16 cellular contexts compared by ENCODE assay signal in the genomic region with DNA sequence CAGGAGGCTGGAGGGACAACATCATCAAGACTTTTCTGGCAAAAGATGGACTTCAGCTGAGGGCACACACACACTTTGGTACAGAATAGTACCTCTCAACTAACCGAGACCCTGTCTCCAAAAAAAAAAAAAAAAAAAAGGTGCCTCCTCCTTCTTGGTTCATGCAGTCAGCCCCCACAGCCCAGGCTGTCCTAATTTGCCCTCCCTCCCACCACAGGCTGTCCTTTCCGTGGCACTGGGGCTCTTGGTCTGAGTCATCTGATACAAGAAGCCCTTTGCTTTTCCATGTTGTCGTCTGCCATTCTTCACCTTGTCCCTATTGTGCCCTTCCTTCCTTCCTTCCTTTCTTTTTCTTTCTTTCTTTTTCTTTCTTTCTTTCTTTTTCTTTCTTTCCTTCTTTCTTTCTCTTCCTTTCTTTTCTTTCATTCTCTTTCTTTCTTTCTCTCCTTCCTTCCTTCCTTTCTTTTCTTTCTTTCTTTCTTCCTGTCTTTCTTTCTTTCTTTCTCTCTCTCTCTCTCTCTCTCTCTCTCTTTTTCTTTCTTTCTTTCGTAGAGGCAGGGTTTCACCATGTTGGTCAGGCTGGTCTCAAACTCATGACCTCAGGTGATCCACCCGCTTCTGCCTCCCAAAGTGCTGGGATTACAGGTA.
DNase-seq lines count a peak whose midpoint lies in the region; ATAC-seq and TF ChIP-seq lines count a peak whose summit lies in the region.
"Had no signal": no experiment of that assay in that cellular context is flagged by ENCODE, and none has a peak within 500 bp of the region (broad histone marks: within the 10 kb centered on the region; RNA-seq: fewer than 3 reads in every experiment).

No MANE protein-coding gene starts in this region.

- no peaks in the 10 kb centered on the region for H3K79me2 ChIP-seq in PC-9 (ENCODE audit: low read depth)

- BruUV-seq in PC-9 (replicated peaks; lab: Mats Ljungman, UMichigan), result no TSS peak

- no peaks in the 10 kb centered on the region for H3K9me2 ChIP-seq in PC-9 (ENCODE audit: insufficient read depth)

- no peaks in the 10 kb centered on the region for H4K20me1 ChIP-seq in PC-9 (ENCODE audit: insufficient read depth)

- H3K4me2 ChIP-seq in PC-9, result no peak overlapping the region

- no peak overlapping the region for H2AFZ ChIP-seq in PC-9

- no peaks in the 10 kb centered on the region for H3K4me1 ChIP-seq in PC-9 (replicated peaks; ENCODE audit: insufficient read depth)
- H3K4me1 ChIP-seq: right atrium auricular region, tibial artery had no signal

- no peaks in the 10 kb centered on the region for H3F3A ChIP-seq in PC-9 (ENCODE audit: insufficient read depth, low read depth)

- CTCF ChIA-PET in PC-9 (lab: Charles Lee), result no interaction called here

- peaks cover 70 to 74% of the 10 kb centered on the region in 2 donors for H3K4me1 Mint-ChIP-seq in natural killer cell treated with Interleukin-12 subunit alpha and Interleukin-12 subunit beta and Interleukin-15 and Interleukin-18, amount 100 ng/mL, for 72 hours (ENCODE audit: low read depth in 2 of 2)
- peaks cover 48 to 61% of the 10 kb centered on the region in 2 donors for H3K4me1 Mint-ChIP-seq in natural killer cell
- peaks cover 88% of the 10 kb centered on the region for H3K4me1 Mint-ChIP-seq in T-helper 1 cell treated with Interleukin-12 subunit alpha and Interleukin-12 subunit beta and Interleukin-4 antibody, amounts not matched to agents 30 μg/mL and 1 μg/mL, for 36 hours (ENCODE audit: low read depth)
- H3K4me1 Mint-ChIP-seq in activated naive CD8-positive, alpha-beta T cell treated with anti-CD3 and anti-CD28 coated beads, Interleukin-2, amount 10 ng/mL, durations not matched to agents 7 days and 5 days, result peaks cover 93% of the 10 kb centered on the region

- intact Hi-C loops in natural killer cell (cut with micrococcal nuclease), result loop anchor here (5.0 kb wide), 1 partner anchor 109 kb away; no protein-coding TSS in a partner anchor
- intact Hi-C loops in PC-9 (cut with micrococcal nuclease; ENCODE audit: unreplicated experiment), result loop anchor here (5.0 to 10.0 kb wide), 2 partner anchors 934 to 1216 kb away; no protein-coding TSS in a partner anchor

- no peaks in the 10 kb centered on the region for H3K36me3 Mint-ChIP-seq in natural killer cell treated with Interleukin-12 subunit alpha and Interleukin-12 subunit beta and Interleukin-15 and Interleukin-18, amount 100 ng/mL, for 72 hours
- H3K36me3 Mint-ChIP-seq in natural killer cell, result no peaks in the 10 kb centered on the region
- peaks cover 4% of the 10 kb centered on the region for H3K36me3 Mint-ChIP-seq in T-helper 1 cell treated with Interleukin-12 subunit alpha and Interleukin-12 subunit beta and Interleukin-4 antibody, amounts not matched to agents 30 μg/mL and 1 μg/mL, for 36 hours (ENCODE audit: low read depth)
- H3K36me3 Mint-ChIP-seq in activated naive CD8-positive, alpha-beta T cell treated with anti-CD3 and anti-CD28 coated beads, Interleukin-2, amount 10 ng/mL, durations not matched to agents 7 days and 5 days, result peaks cover 2% of the 10 kb centered on the region

- H3K9me3 ChIP-seq in PC-9 (ENCODE audit: insufficient read depth, low read depth), result no peaks in the 10 kb centered on the region
- H3K9me3 ChIP-seq: right atrium auricular region, tibial artery had no signal

- peak overlapping the region; percentile 73 to 91 for H3K27ac Mint-ChIP-seq in natural killer cell treated with Interleukin-12 subunit alpha and Interleukin-12 subunit beta and Interleukin-15 and Interleukin-18, amount 100 ng/mL, for 72 hours
- peak overlapping the region in 1 of 2 donors; percentile 51 for H3K27ac Mint-ChIP-seq in natural killer cell
- H3K27ac Mint-ChIP-seq in T-helper 1 cell treated with Interleukin-12 subunit alpha and Interleukin-12 subunit beta and Interleukin-4 antibody, amounts not matched to agents 30 μg/mL and 1 μg/mL, for 36 hours, result peak overlapping the region; percentile 89
- peak overlapping the region; percentile 96 for H3K27ac Mint-ChIP-seq in activated naive CD8-positive, alpha-beta T cell treated with anti-CD3 and anti-CD28 coated beads, Interleukin-2, amount 10 ng/mL, durations not matched to agents 7 days and 5 days

- TF ChIP-seq CTCF in natural killer cell (IDR thresholded peaks at IDR 0.05) (no peak), PC-9 (conservative IDR thresholded peaks at IDR 0.05) (no peak)

- peaks cover 86% of the 10 kb centered on the region for H3K27me3 ChIP-seq in PC-9 (ENCODE audit: insufficient read depth, low read depth)
- H3K27me3 ChIP-seq: right atrium auricular region had no signal

- no peak for DNase-seq in natural killer cell treated with Interleukin-12 subunit alpha and Interleukin-12 subunit beta and Interleukin-15 and Interleukin-18, amount 100 ng/mL, for 72 hours (ENCODE audit: low spot score)
- DNase-seq in natural killer cell (no peak), PC-9 (no peak)
- no peak for DNase-seq in activated naive CD8-positive, alpha-beta T cell treated with anti-CD3 and anti-CD28 coated beads, Interleukin-2, amount 10 ng/mL, durations not matched to agents 7 days and 5 days
- peak; percentile 74 for DNase-seq in stimulated activated naive CD8-positive, alpha-beta T cell treated with anti-CD3 and anti-CD28 coated beads, Interleukin-15, Interleukin-2, amounts not matched to agents 100 U/mL and 50 U/mL, for 24 hours
- DNase-seq: amygdala, DMS53, kidney glomerular epithelial cell, NCI-H187, NCI-H446 treated with DMSO at 0.1 percent for 48 hours, SHP77 treated with DMSO at 0.1 percent for 48 hours had no signal

- POLR2A ChIA-PET in activated naive CD8-positive, alpha-beta T cell treated with anti-CD3 and anti-CD28 coated beads, Interleukin-2, amount 10 ng/mL, durations not matched to agents 7 days and 5 days (lab: Charles Lee), result interaction anchor here (0.6 to 6.4 kb wide), 8 partner anchors 18 to 149 kb away, joined by 3 to 128 read pairs (median 17); a partner anchor contains a TSS
- POLR2A ChIA-PET in PC-9 (lab: Charles Lee; ENCODE audit: unreplicated experiment), result no interaction called here

- no peak for ATAC-seq in natural killer cell treated with Interleukin-12 subunit alpha and Interleukin-12 subunit beta and Interleukin-15 and Interleukin-18, amount 100 ng/mL, for 72 hours
- ATAC-seq in natural killer cell (no peak), HG02759 (IDR thresholded peaks at IDR 0.05; ENCODE audit: unreplicated experiment) (no peak)
- ATAC-seq in activated naive CD8-positive, alpha-beta T cell treated with anti-CD3 and anti-CD28 coated beads, Interleukin-2, amount 10 ng/mL, durations not matched to agents 7 days and 5 days (ENCODE audit: low read depth), result no peak
- ATAC-seq in stimulated activated naive CD8-positive, alpha-beta T cell treated with anti-CD3 and anti-CD28 coated beads, Interleukin-15, Interleukin-2, amounts not matched to agents 100 U/mL and 50 U/mL, for 24 hours, result peak; percentile 20
- no peak for ATAC-seq in activated CD4-positive, CD25-positive, alpha-beta regulatory T cell treated with anti-CD3 and anti-CD28 coated beads, Interleukin-2, amount 50 U/mL, for 24 hours

- H3K27ac ChIP-seq in PC-9, result no peak overlapping the region
- H3K27ac ChIP-seq: right atrium auricular region, tibial artery had no signal

- H3K4me3 Mint-ChIP-seq in natural killer cell treated with Interleukin-12 subunit alpha and Interleukin-12 subunit beta and Interleukin-15 and Interleukin-18, amount 100 ng/mL, for 72 hours, result peak overlapping the region; percentile 54
- H3K4me3 Mint-ChIP-seq in natural killer cell, result no peak overlapping the region
- H3K4me3 Mint-ChIP-seq in T-helper 1 cell treated with Interleukin-12 subunit alpha and Interleukin-12 subunit beta and Interleukin-4 antibody, amounts not matched to agents 30 μg/mL and 1 μg/mL, for 36 hours, result peak overlapping the region; percentile 64
- H3K4me3 Mint-ChIP-seq in activated naive CD8-positive, alpha-beta T cell treated with anti-CD3 and anti-CD28 coated beads, Interleukin-2, amount 10 ng/mL, durations not matched to agents 7 days and 5 days, result peak overlapping the region; percentile 81

- no peaks in the 10 kb centered on the region for H3K36me3 ChIP-seq in PC-9 (ENCODE audit: low read depth)
- H3K36me3 ChIP-seq: right atrium auricular region, tibial artery had no signal

- no peaks in the 10 kb centered on the region for H3K9me3 Mint-ChIP-seq in natural killer cell treated with Interleukin-12 subunit alpha and Interleukin-12 subunit beta and Interleukin-15 and Interleukin-18, amount 100 ng/mL, for 72 hours
- no peaks in the 10 kb centered on the region for H3K9me3 Mint-ChIP-seq in natural killer cell
- H3K9me3 Mint-ChIP-seq in T-helper 1 cell treated with Interleukin-12 subunit alpha and Interleukin-12 subunit beta and Interleukin-4 antibody, amounts not matched to agents 30 μg/mL and 1 μg/mL, for 36 hours, result no peaks in the 10 kb centered on the region
- no peaks in the 10 kb centered on the region for H3K9me3 Mint-ChIP-seq in activated naive CD8-positive, alpha-beta T cell treated with anti-CD3 and anti-CD28 coated beads, Interleukin-2, amount 10 ng/mL, durations not matched to agents 7 days and 5 days

- no peak overlapping the region for H3K4me3 ChIP-seq in PC-9
- H3K4me3 ChIP-seq: right atrium auricular region, tibial artery had no signal

- H3K27me3 Mint-ChIP-seq in natural killer cell treated with Interleukin-12 subunit alpha and Interleukin-12 subunit beta and Interleukin-15 and Interleukin-18, amount 100 ng/mL, for 72 hours, result no peaks in the 10 kb centered on the region
- peaks cover 0 to 4% of the 10 kb centered on the region in 2 donors for H3K27me3 Mint-ChIP-seq in natural killer cell (ENCODE audit: low read depth in 2 of 2)
- no peaks in the 10 kb centered on the region for H3K27me3 Mint-ChIP-seq in T-helper 1 cell treated with Interleukin-12 subunit alpha and Interleukin-12 subunit beta and Interleukin-4 antibody, amounts not matched to agents 30 μg/mL and 1 μg/mL, for 36 hours (ENCODE audit: low read depth)
- no peaks in the 10 kb centered on the region for H3K27me3 Mint-ChIP-seq in activated naive CD8-positive, alpha-beta T cell treated with anti-CD3 and anti-CD28 coated beads, Interleukin-2, amount 10 ng/mL, durations not matched to agents 7 days and 5 days
